ENCODE assay signal across 13 cellular contexts in genomic region chr4:95550566-95550965, GRCh38. TPM values are rescaled to one million over a fixed set of nuclear protein-coding genes. Genes with fewer than 3 reads are reported as not detected.
DNase-seq lines count a peak whose midpoint lies in the region; ATAC-seq and TF ChIP-seq lines count a peak whose summit lies in the region.
"Had no signal": no experiment of that assay in that cellular context is flagged by ENCODE, and none has a peak within 500 bp of the region (broad histone marks: within the 10 kb centered on the region; RNA-seq: fewer than 3 reads in every experiment).

No MANE protein-coding gene starts in this region.

- peak overlapping the region; percentile 79 for H3K4me3 ChIP-seq in cardiac muscle cell
- peak overlapping the region in 1 of 2 donors; percentile 64 for H3K4me3 ChIP-seq in right atrium auricular region
- peak overlapping the region in 2 of 3 donors; percentile 66 to 86 for H3K4me3 ChIP-seq in breast epithelium
- no peak overlapping the region for H3K4me3 ChIP-seq in naive thymus-derived CD4-positive, alpha-beta T cell (ENCODE audit: low read length)
- H3K4me3 ChIP-seq in transverse colon = no peak overlapping the region
- H3K4me3 ChIP-seq: MG63 had no signal

- CTCF ChIA-PET in naive thymus-derived CD4-positive, alpha-beta T cell (lab: Charles Lee) = no interaction called here

- 63 to 83% methylated on average over 2 of the region's 2 CpGs for WGBS in transverse colon (ENCODE audit: low coverage in 1 of 2), 2 donors

- in situ Hi-C loops in transverse colon (cut with MboI; ENCODE audit: low pct_ligation_motif_present in 1 of 4, low pct_unique_long_range_greater_than_20kb in 1 of 4, low sequenced_read_pairs in 3 of 4) = no loop called here

- intact Hi-C loops in breast epithelium (cut with DNase I; ENCODE audit: low total_unique reads) = loop anchor here (5.0 kb wide), 1 partner anchor 38 kb away; no protein-coding TSS in a partner anchor
- intact Hi-C loops in naive thymus-derived CD4-positive, alpha-beta T cell (cut with micrococcal nuclease) = no loop called here
- intact Hi-C loops in transverse colon (cut with DNase I; ENCODE audit: low total_unique reads) = loop anchor here (1.0 kb wide), 1 partner anchor 19 kb away; no protein-coding TSS in a partner anchor

- POLR2A ChIA-PET in naive thymus-derived CD4-positive, alpha-beta T cell (lab: Charles Lee) = no interaction called here

- peaks cover 0 to 22% (median 16%) of the 10 kb centered on the region in 7 donors for H3K4me1 Mint-ChIP-seq in naive thymus-derived CD4-positive, alpha-beta T cell

- TF ChIP-seq CTCF in cardiac muscle cell (IDR thresholded peaks at IDR 0.05; ENCODE audit: low read depth, low read length) = no peak
- TF ChIP-seq CTCF in right atrium auricular region (IDR thresholded peaks at IDR 0.05) = no peak
- TF ChIP-seq CTCF in breast epithelium (IDR thresholded peaks at IDR 0.05) = no peak
- no peak for TF ChIP-seq CTCF in transverse colon (IDR thresholded peaks at IDR 0.05)

- no peaks in the 10 kb centered on the region for H3K36me3 ChIP-seq in cardiac muscle cell
- no peaks in the 10 kb centered on the region for H3K36me3 ChIP-seq in right atrium auricular region
- H3K36me3 ChIP-seq in breast epithelium = no peaks in the 10 kb centered on the region
- no peaks in the 10 kb centered on the region for H3K36me3 ChIP-seq in naive thymus-derived CD4-positive, alpha-beta T cell (ENCODE audit: control insufficient read depth in 2 of 3, insufficient read depth in 3 of 3, low read length in 3 of 3)
- H3K36me3 ChIP-seq in transverse colon = no peaks in the 10 kb centered on the region
- H3K36me3 ChIP-seq: MG63 had no signal

- H3K9me3 ChIP-seq in cardiac muscle cell (ENCODE audit: low read depth) = no peaks in the 10 kb centered on the region
- H3K9me3 ChIP-seq in right atrium auricular region = no peaks in the 10 kb centered on the region
- H3K9me3 ChIP-seq in breast epithelium = no peaks in the 10 kb centered on the region
- no peaks in the 10 kb centered on the region for H3K9me3 ChIP-seq in naive thymus-derived CD4-positive, alpha-beta T cell (ENCODE audit: control insufficient read depth in 2 of 3, low read length in 3 of 3)
- H3K9me3 ChIP-seq in transverse colon = no peaks in the 10 kb centered on the region
- H3K9me3 ChIP-seq: MG63 had no signal

- H3K27me3 ChIP-seq in cardiac muscle cell (no peaks in the 10 kb centered on the region), right atrium auricular region (peaks cover 0 to 5% of the 10 kb centered on the region in 2 donors), breast epithelium (peaks cover 4 to 20% of the 10 kb centered on the region in 2 donors), transverse colon (peaks cover 45% of the 10 kb centered on the region)
- no peaks in the 10 kb centered on the region for H3K27me3 ChIP-seq in naive thymus-derived CD4-positive, alpha-beta T cell (ENCODE audit: control insufficient read depth in 2 of 2, insufficient read depth in 2 of 2, low read length in 2 of 2)

- no peak for ATAC-seq in naive thymus-derived CD4-positive, alpha-beta T cell
- ATAC-seq: esophagus mucosa, HCT116 had no signal

- DNase-seq in cardiac muscle cell (ENCODE audit: low read depth in 1 of 2, low spot score in 1 of 2) (no peak), right atrium auricular region (ENCODE audit: low spot score) (no peak), breast epithelium (ENCODE audit: low spot score in 2 of 2) (no peak), transverse colon (no peak), erythroblast (lab: John Stamatoyannopoulos, UW) (no peak), midbrain (lab: John Stamatoyannopoulos, UW) (no peak), SKM-1 treated with dmso at 0.1 percent for 144 hours (lab: John Stamatoyannopoulos, UW; ENCODE audit: unreplicated experiment) (no peak)
- no peak for DNase-seq in naive thymus-derived CD4-positive, alpha-beta T cell
- DNase-seq: DMS153, MG63 had no signal

- H3K4me1 ChIP-seq in cardiac muscle cell (ENCODE audit: low read depth) (peaks cover 15% of the 10 kb centered on the region), right atrium auricular region (peaks cover 0 to 20% of the 10 kb centered on the region in 2 donors), breast epithelium (no peaks in the 10 kb centered on the region), transverse colon (peaks cover 0 to 6% (median 2%) of the 10 kb centered on the region in 4 donors)
- H3K4me1 ChIP-seq in naive thymus-derived CD4-positive, alpha-beta T cell (ENCODE audit: control insufficient read depth in 2 of 2, insufficient read depth in 2 of 2, low read length in 2 of 2) = no peaks in the 10 kb centered on the region

- H3K27me3 Mint-ChIP-seq in naive thymus-derived CD4-positive, alpha-beta T cell = peaks cover 42 to 68% (median 48%) of the 10 kb centered on the region in 5 donors

- peak overlapping the region in 9 of 10 donors; percentile 37 to 83 (median 58) for H3K4me3 Mint-ChIP-seq in naive thymus-derived CD4-positive, alpha-beta T cell

- TF ChIP-seq POLR2A in breast epithelium (IDR thresholded peaks at IDR 0.05) = no peak
- TF ChIP-seq POLR2A in transverse colon (IDR thresholded peaks at IDR 0.05) = no peak
- TF ChIP-seq POLR2A in erythroblast (IDR thresholded peaks at IDR 0.05; ENCODE audit: low read length) = no peak

- TF ChIP-seq EP300 in transverse colon (IDR thresholded peaks at IDR 0.05; ENCODE audit: low read depth) = no peak

- H3K9me3 Mint-ChIP-seq in naive thymus-derived CD4-positive, alpha-beta T cell = peaks cover 0 to 3% (median 0%) of the 10 kb centered on the region in 11 donors

- H3K27ac ChIP-seq in cardiac muscle cell (no peak overlapping the region), right atrium auricular region (no peak overlapping the region), breast epithelium (peak overlapping the region in 1 of 2 donors; percentile 90), transverse colon (peak overlapping the region in 3 of 4 donors; percentile 78 to 85 (median 80))
- no peak overlapping the region for H3K27ac ChIP-seq in naive thymus-derived CD4-positive, alpha-beta T cell (ENCODE audit: low read depth, low read length)

- no peak overlapping the region for H3K27ac Mint-ChIP-seq in naive thymus-derived CD4-positive, alpha-beta T cell

- no peaks in the 10 kb centered on the region for H3K36me3 Mint-ChIP-seq in naive thymus-derived CD4-positive, alpha-beta T cell

RNA-seq across cellular contexts. Expression of gene UNC5C, which starts 1.8 kb away (rescaled TPM):
- total RNA-seq in cardiac muscle cell (25.9 and 28.4 TPM in 2 replicates), right atrium auricular region (1 to 10 TPM; 3.8 to 4.6 TPM), breast epithelium (10 to 100 TPM in 1 of 3 donors, 1 to 10 TPM in 2; 6.2 to 20.9 (median 6.2) TPM), transverse colon (1 to 10 TPM; 4.5 to 6.8 (median 4.8) TPM)
- polyA plus RNA-seq in cardiac muscle cell = 11.0 and 13.4 TPM in 2 replicates
- not detected for total RNA-seq in naive thymus-derived CD4-positive, alpha-beta T cell
- not detected for polyA plus RNA-seq in naive thymus-derived CD4-positive, alpha-beta T cell
- total RNA-seq: T-helper 2 cell treated with Interferon-gamma antibody and Interleukin-4, amounts not matched to agents 100 ng/mL and 5 ng/mL, for 36 hours had no signal

Comparison
In these comparisons a context has a peak if more than half of its experiments do, and no peak if none do; other contexts are left out.
1. H3K27ac ChIP-seq: peak in transverse colon (3 of 4); none in cardiac muscle cell (single experiment), right atrium auricular region (0 of 2) and naive thymus-derived CD4-positive, alpha-beta T cell (single experiment).
2. H3K4me3 ChIP-seq: peak in cardiac muscle cell (single experiment) and breast epithelium (2 of 3); none in naive thymus-derived CD4-positive, alpha-beta T cell (single experiment) and transverse colon (0 of 4).
3. RNA of gene UNC5C, which starts 1.8 kb away (total RNA-seq): 25.9 to 28.4 TPM in cardiac muscle cell, 6.2 to 20.9 TPM in breast epithelium, 4.5 to 6.8 TPM in transverse colon and 3.8 to 4.6 TPM in right atrium auricular region; not detected in naive thymus-derived CD4-positive, alpha-beta T cell; every median in the first group is over 4 times any median in the second.
4. intact Hi-C loops: an anchor here in breast epithelium (5.0 kb wide) and transverse colon (1.0 kb wide); none called in naive thymus-derived CD4-positive, alpha-beta T cell.